Comparison of ENCODE assay signal across 8 cellular contexts in the genomic region with DNA sequence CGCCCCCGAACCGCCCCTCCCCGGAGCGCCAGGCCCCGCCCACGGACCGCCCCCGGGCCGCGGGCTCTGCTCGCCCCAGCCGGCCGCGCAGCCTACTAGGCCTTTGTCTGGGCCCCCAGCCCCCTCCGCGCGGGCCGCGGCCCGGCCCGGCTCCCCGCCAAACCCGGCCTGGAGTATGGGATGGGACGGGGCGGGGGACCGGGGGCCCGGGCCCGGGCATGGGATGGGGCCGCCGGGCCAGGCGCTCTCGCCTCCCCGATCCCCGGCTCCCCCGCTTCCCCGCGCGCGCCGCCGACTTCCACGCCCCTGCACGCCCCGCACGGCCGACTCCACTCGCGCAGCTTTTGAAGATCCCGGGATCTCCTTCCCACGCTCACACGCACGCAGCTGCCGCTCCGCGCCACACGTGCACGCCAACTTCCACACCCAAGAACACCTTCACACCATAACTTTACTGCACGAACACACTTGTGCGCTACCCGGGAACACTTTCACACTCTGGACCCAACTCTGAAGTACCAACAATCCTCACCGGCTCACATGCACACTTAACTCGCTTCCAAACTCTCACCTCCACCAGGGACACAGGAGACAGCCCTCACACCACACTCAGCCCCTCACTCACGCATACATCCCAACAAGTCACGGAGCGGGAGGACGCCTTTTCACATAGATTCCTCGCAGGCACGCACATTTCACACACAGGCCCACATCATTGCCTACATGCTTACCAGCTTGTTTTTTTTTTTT. TPM values are rescaled to one million over a fixed set of nuclear protein-coding genes. Genes with fewer than 3 reads are reported as not detected.
A peak's percentile ranks its signal among the peaks of the same experiment; 100 is the strongest.
DNase-seq lines count a peak whose midpoint lies in the region; ATAC-seq and TF ChIP-seq lines count a peak whose summit lies in the region.

No MANE protein-coding gene starts in this region.

- no peak overlapping the region for H3K27ac ChIP-seq in DOHH2 (ENCODE audit: low read depth, low read length)
- H3K27ac ChIP-seq in OCI-LY1 (ENCODE audit: low read depth, low read length, poor library complexity, severe bottlenecking) = no peak overlapping the region

- ATAC-seq in HG03159 (IDR thresholded peaks at IDR 0.05; ENCODE audit: unreplicated experiment) (peak; percentile 66), esophagus mucosa (peak; percentile 62), mucosa of descending colon (peak; percentile 81), HG03432 (IDR thresholded peaks at IDR 0.05; ENCODE audit: unreplicated experiment) (no peak)

- TF ChIP-seq CTCF in DOHH2 (IDR thresholded peaks at IDR 0.05; ENCODE audit: low read depth, low read length, poor library complexity, severe bottlenecking) = no peak
- TF ChIP-seq CTCF in OCI-LY1 (IDR thresholded peaks at IDR 0.05; ENCODE audit: low read length) = no peak
- no peak for TF ChIP-seq CTCF in mucosa of descending colon (IDR thresholded peaks at IDR 0.05)

- intact Hi-C loops in mucosa of descending colon (cut with DNase I, micrococcal nuclease) = no loop called here

- no peaks in the 10 kb centered on the region for H3K79me2 ChIP-seq in DOHH2 (ENCODE audit: control insufficient read depth, low read length)
- no peaks in the 10 kb centered on the region for H3K79me2 ChIP-seq in OCI-LY1 (ENCODE audit: insufficient read depth, low read length)

- no peaks in the 10 kb centered on the region for H3K9me3 ChIP-seq in DOHH2 (ENCODE audit: control insufficient read depth, insufficient read depth, low read length)
- no peaks in the 10 kb centered on the region for H3K9me3 ChIP-seq in OCI-LY1 (ENCODE audit: low read length)
- H3K9me3 ChIP-seq in mucosa of descending colon = no peaks in the 10 kb centered on the region

- H3F3A ChIP-seq in DOHH2 (ENCODE audit: control insufficient read depth, insufficient read depth) (no peaks in the 10 kb centered on the region), OCI-LY1 (ENCODE audit: insufficient read depth, low read length) (no peaks in the 10 kb centered on the region)

- peaks cover 36% of the 10 kb centered on the region for H3K27me3 ChIP-seq in DOHH2 (ENCODE audit: control insufficient read depth, low read length)
- peaks cover 19% of the 10 kb centered on the region; the same call in 1 of the 2 replicates for H3K27me3 ChIP-seq in OCI-LY1 (ENCODE audit: insufficient read depth, low read length)

- H3K4me1 ChIP-seq in DOHH2 (ENCODE audit: control insufficient read depth, low read length) = peaks cover 4% of the 10 kb centered on the region; the same call in 1 of the 2 replicates
- peaks cover 10% of the 10 kb centered on the region for H3K4me1 ChIP-seq in OCI-LY1 (ENCODE audit: insufficient read depth, low read length, severe bottlenecking)
- H3K4me1 ChIP-seq in mucosa of descending colon (ENCODE audit: low read depth) = peaks cover 38% of the 10 kb centered on the region

- no peaks in the 10 kb centered on the region for H3K9me2 ChIP-seq in DOHH2 (replicated peaks; ENCODE audit: control insufficient read depth, low read length)
- no peaks in the 10 kb centered on the region for H3K9me2 ChIP-seq in OCI-LY1 (ENCODE audit: low read depth, low read length)

- peak overlapping the region; percentile 56; the same call in 1 of the 2 replicates for H3K9ac ChIP-seq in OCI-LY1 (ENCODE audit: low read length)

- H3K4me2 ChIP-seq in DOHH2 (ENCODE audit: low read length) = peak overlapping the region; percentile 62
- H3K4me2 ChIP-seq in OCI-LY1 (ENCODE audit: low read length) = peak overlapping the region; percentile 83

- DNase-seq in activated T-cell treated with anti-CD3 and anti-CD28 coated beads, Interleukin-2, amount 50 U/mL, for 48 hours = peak; percentile 64 to 75
- peak; percentile 83 to 93 (median 86) for DNase-seq in mucosa of descending colon
- DNase-seq in stimulated activated CD8-positive, alpha-beta memory T cell treated with anti-CD3 and anti-CD28 coated beads, Interleukin-15, amount 100 ng/mL, for 4 hours (ENCODE audit: low read depth in 2 of 2) = peak; percentile 12 to 49

- peak overlapping the region; percentile 78; the same call in 1 of the 2 replicates for H2AFZ ChIP-seq in OCI-LY1 (ENCODE audit: low read length)

- H3K36me3 ChIP-seq in DOHH2 (ENCODE audit: control insufficient read depth, low read length) (no peaks in the 10 kb centered on the region), OCI-LY1 (ENCODE audit: insufficient read depth, low read length) (no peaks in the 10 kb centered on the region), mucosa of descending colon (ENCODE audit: low read depth) (no peaks in the 10 kb centered on the region)

- H3K4me3 ChIP-seq in DOHH2 (ENCODE audit: low read length) (peak overlapping the region; percentile 40), OCI-LY1 (ENCODE audit: low read depth, low read length, poor library complexity, severe bottlenecking) (peak overlapping the region; percentile 56), mucosa of descending colon (no peak overlapping the region)

- no peaks in the 10 kb centered on the region for H4K20me1 ChIP-seq in DOHH2 (ENCODE audit: control insufficient read depth, insufficient read depth, low read depth, low read length)
- H4K20me1 ChIP-seq in OCI-LY1 (ENCODE audit: insufficient read depth, low read length) = no peaks in the 10 kb centered on the region

RNA-seq across cellular contexts. Expression of gene HSPG2, which starts 0.4 kb away (rescaled TPM):
- total RNA-seq in esophagus mucosa (91.0 TPM), mucosa of descending colon (100 to 1,000 TPM; 142 to 436 (median 197) TPM)

RNA-seq across cellular contexts. Expression of gene CELA3B, which starts 39.3 kb away (rescaled TPM):
- not detected for total RNA-seq in esophagus mucosa
- 1 to 10 TPM in 1 of 3 donors, under 1 TPM in 2; 0.35 to 3.5 (median 0.70) TPM for total RNA-seq in mucosa of descending colon

Comparison
In these comparisons a context has a peak if more than half of its experiments do, and no peak if none do; other contexts are left out.
1. DNase-seq: peak in every context shown above with its lines; median percentile 86 in mucosa of descending colon; 70 in activated T-cell treated with anti-CD3 and anti-CD28 coated beads, Interleukin-2, amount 50 U/mL, for 48 hours; 30 in stimulated activated CD8-positive, alpha-beta memory T cell treated with anti-CD3 and anti-CD28 coated beads, Interleukin-15, amount 100 ng/mL, for 4 hours.